ENCODE assay signal across 19 cellular contexts in genomic region chr11:92383430-92383829, GRCh38.
DNase-seq lines count a peak whose midpoint lies in the region; ATAC-seq and TF ChIP-seq lines count a peak whose summit lies in the region.
"Had no signal": no experiment of that assay in that cellular context is flagged by ENCODE, and none has a peak within 500 bp of the region (broad histone marks: within the 10 kb centered on the region; RNA-seq: fewer than 3 reads in every experiment).

No MANE protein-coding gene starts in this region.

- peak overlapping the region; percentile 42 for H3K27ac ChIP-seq in mesodermal cell (ENCODE audit: low read depth, low read length, severe bottlenecking)

- no peak overlapping the region for H3K4me3 ChIP-seq in mesodermal cell (ENCODE audit: extremely low read depth, insufficient read depth, low read length, poor library complexity, severe bottlenecking)

- H3K4me1 ChIP-seq in mesodermal cell (ENCODE audit: control insufficient read depth, insufficient read depth, low read length, poor library complexity, severe bottlenecking), result peaks cover 15% of the 10 kb centered on the region

- ATAC-seq in GM18907 (IDR thresholded peaks at IDR 0.05; ENCODE audit: unreplicated experiment), result no peak
- ATAC-seq in activated T-cell treated with anti-CD3 and anti-CD28 coated beads, Interleukin-2, amount 50 U/mL, for 4 hours, result no peak

- no peak for TF ChIP-seq CTCF in chondrocyte (IDR thresholded peaks at IDR 0.05)

- no peaks in the 10 kb centered on the region for H3K27me3 Mint-ChIP-seq in chondrocyte (ENCODE audit: low read depth)
- H3K27me3 Mint-ChIP-seq in activated T-cell treated with anti-CD3 and anti-CD28 coated beads, Interleukin-2, amount 50 U/mL, for 24 hours, result no peaks in the 10 kb centered on the region
- no peaks in the 10 kb centered on the region for H3K27me3 Mint-ChIP-seq in activated T-cell treated with anti-CD3 and anti-CD28 coated beads, Interleukin-2, amount 50 U/mL, for 4 hours (ENCODE audit: low read depth)
- H3K27me3 Mint-ChIP-seq: activated CD4-positive, alpha-beta memory T cell treated with anti-CD3 and anti-CD28 coated beads, Interleukin-2, amount 10 ng/mL, durations not matched to agents 7 days and 5 days; memory B cell had no signal

- no peaks in the 10 kb centered on the region for H3K36me3 ChIP-seq in mesodermal cell (ENCODE audit: control insufficient read depth, insufficient read depth, low read length)
- H3K36me3 ChIP-seq: BE2C had no signal

- H3K36me3 Mint-ChIP-seq in chondrocyte (ENCODE audit: low read depth), result peaks cover 1% of the 10 kb centered on the region
- H3K36me3 Mint-ChIP-seq in activated T-cell treated with anti-CD3 and anti-CD28 coated beads, Interleukin-2, amount 50 U/mL, for 24 hours (ENCODE audit: low read depth), result no peaks in the 10 kb centered on the region
- no peaks in the 10 kb centered on the region for H3K36me3 Mint-ChIP-seq in activated T-cell treated with anti-CD3 and anti-CD28 coated beads, Interleukin-2, amount 50 U/mL, for 4 hours (ENCODE audit: insufficient read depth)
- H3K36me3 Mint-ChIP-seq: memory B cell had no signal

- H3K9me3 Mint-ChIP-seq in chondrocyte (ENCODE audit: low read depth), result no peaks in the 10 kb centered on the region
- no peaks in the 10 kb centered on the region for H3K9me3 Mint-ChIP-seq in activated T-cell treated with anti-CD3 and anti-CD28 coated beads, Interleukin-2, amount 50 U/mL, for 24 hours
- no peaks in the 10 kb centered on the region for H3K9me3 Mint-ChIP-seq in activated T-cell treated with anti-CD3 and anti-CD28 coated beads, Interleukin-2, amount 50 U/mL, for 4 hours
- H3K9me3 Mint-ChIP-seq: activated CD4-positive, alpha-beta memory T cell treated with anti-CD3 and anti-CD28 coated beads, Interleukin-2, amount 10 ng/mL, durations not matched to agents 7 days and 5 days; T-helper 2 cell treated with Interferon-gamma antibody and Interleukin-4, amounts not matched to agents 5 μg/mL and 100 μg/mL, for 36 hours had no signal

- peak overlapping the region; percentile 82 for H3K27ac Mint-ChIP-seq in chondrocyte (ENCODE audit: unreplicated experiment)
- no peak overlapping the region for H3K27ac Mint-ChIP-seq in activated T-cell treated with anti-CD3 and anti-CD28 coated beads, Interleukin-2, amount 50 U/mL, for 24 hours
- H3K27ac Mint-ChIP-seq: activated CD4-positive, alpha-beta memory T cell treated with anti-CD3 and anti-CD28 coated beads, Interleukin-2, amount 10 ng/mL, durations not matched to agents 7 days and 5 days; activated naive CD4-positive, alpha-beta T cell treated with anti-CD3 and anti-CD28 coated beads for 36 hours; memory B cell; T-helper 2 cell treated with Interferon-gamma antibody and Interleukin-4, amounts not matched to agents 5 μg/mL and 100 μg/mL, for 36 hours had no signal

- H3K9me3 ChIP-seq in mesodermal cell (ENCODE audit: control insufficient read depth, low read length), result no peaks in the 10 kb centered on the region
- H3K9me3 ChIP-seq: BE2C had no signal

- DNase-seq in Daoy (ENCODE audit: low read depth), result peak; percentile 83
- peak; percentile 86 for DNase-seq in NCI-H69 (lab: John Stamatoyannopoulos, UW)
- DNase-seq in chondrocyte (ENCODE audit: low spot score), result no peak
- no peak for DNase-seq in NK-92 (lab: John Stamatoyannopoulos, UW; ENCODE audit: unreplicated experiment)
- no peak for DNase-seq in activated T-cell treated with anti-CD3 and anti-CD28 coated beads, Interleukin-2, amount 50 U/mL, for 24 hours
- no peak for DNase-seq in activated T-cell treated with anti-CD3 and anti-CD28 coated beads, Interleukin-2, amount 50 U/mL, for 4 hours
- DNase-seq: activated CD4-positive, alpha-beta memory T cell treated with anti-CD3 and anti-CD28 coated beads, Interleukin-2, amount 10 ng/mL, durations not matched to agents 7 days and 5 days; activated naive CD4-positive, alpha-beta T cell treated with anti-CD3 and anti-CD28 coated beads for 36 hours; BE2C; dermis blood vessel endothelial cell; GDM1; NCI-H2171 treated with DMSO at 0.1 percent for 48 hours; OCI-M1; stimulated activated CD4-positive, alpha-beta T cell treated with anti-CD3 and anti-CD28 coated beads, Interleukin-4, amount 100 ng/mL, for 1 hour; stimulated activated naive CD4-positive, alpha-beta T cell had no signal

- no peak overlapping the region for H3K4me3 Mint-ChIP-seq in chondrocyte (ENCODE audit: unreplicated experiment)
- H3K4me3 Mint-ChIP-seq in activated T-cell treated with anti-CD3 and anti-CD28 coated beads, Interleukin-2, amount 50 U/mL, for 24 hours, result no peak overlapping the region
- no peak overlapping the region for H3K4me3 Mint-ChIP-seq in activated T-cell treated with anti-CD3 and anti-CD28 coated beads, Interleukin-2, amount 50 U/mL, for 4 hours
- H3K4me3 Mint-ChIP-seq: activated CD4-positive, alpha-beta memory T cell treated with anti-CD3 and anti-CD28 coated beads, Interleukin-2, amount 10 ng/mL, durations not matched to agents 7 days and 5 days; activated naive CD4-positive, alpha-beta T cell treated with anti-CD3 and anti-CD28 coated beads for 36 hours; memory B cell; T-helper 2 cell treated with Interferon-gamma antibody and Interleukin-4, amounts not matched to agents 5 μg/mL and 100 μg/mL, for 36 hours had no signal

- H3K4me1 Mint-ChIP-seq in chondrocyte (ENCODE audit: low read depth), result peaks cover 63% of the 10 kb centered on the region
- no peaks in the 10 kb centered on the region for H3K4me1 Mint-ChIP-seq in activated T-cell treated with anti-CD3 and anti-CD28 coated beads, Interleukin-2, amount 50 U/mL, for 24 hours (ENCODE audit: low read depth)
- no peaks in the 10 kb centered on the region for H3K4me1 Mint-ChIP-seq in activated T-cell treated with anti-CD3 and anti-CD28 coated beads, Interleukin-2, amount 50 U/mL, for 4 hours (ENCODE audit: low read depth)
- H3K4me1 Mint-ChIP-seq: activated CD4-positive, alpha-beta memory T cell treated with anti-CD3 and anti-CD28 coated beads, Interleukin-2, amount 10 ng/mL, durations not matched to agents 7 days and 5 days; memory B cell had no signal

- WGBS in mesodermal cell (ENCODE audit: insufficient coverage in 2 of 2), 2 experiments, result 30 to 63% methylated on average over 1 of the region's 1 CpG

Comparison
In these comparisons a context has a peak if more than half of its experiments do, and no peak if none do; other contexts are left out.
1. DNase-seq: peak in Daoy (single experiment) and NCI-H69 (single experiment); none in chondrocyte (single experiment), NK-92 (single experiment), activated T-cell treated with anti-CD3 and anti-CD28 coated beads, Interleukin-2, amount 50 U/mL, for 24 hours (single experiment) and activated T-cell treated with anti-CD3 and anti-CD28 coated beads, Interleukin-2, amount 50 U/mL, for 4 hours (single experiment).